In the genomic region with DNA sequence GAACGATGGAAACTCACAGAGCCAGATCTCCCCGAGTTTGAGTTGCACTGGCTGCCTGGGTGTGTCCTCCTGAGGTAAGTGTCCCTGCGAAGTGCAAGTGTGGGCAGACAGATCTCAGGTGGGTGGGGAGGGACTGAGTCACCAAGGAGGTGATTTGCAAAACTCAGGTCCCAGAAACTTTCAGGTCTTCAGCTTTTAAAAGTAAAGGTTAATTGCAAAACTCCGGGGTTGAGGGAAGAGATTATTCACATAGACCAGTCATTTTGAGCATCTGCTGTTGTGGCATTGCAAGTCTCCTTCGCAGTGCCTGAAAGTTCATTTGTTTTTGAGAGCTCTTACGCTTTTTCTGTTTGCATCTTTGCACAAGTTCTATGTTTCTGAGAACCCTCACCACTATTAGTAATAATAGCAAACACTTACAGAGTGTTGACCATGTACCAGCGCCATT, we compare ENCODE assay signal across 8 cellular contexts. TPM values are rescaled to one million over a fixed set of nuclear protein-coding genes. Genes with fewer than 3 reads are reported as not detected.
DNase-seq lines count a peak whose midpoint lies in the region; ATAC-seq, FAIRE-seq and TF ChIP-seq lines count a peak whose summit lies in the region.

No MANE protein-coding gene starts in this region.

- H3K9me3 ChIP-seq in kidney (ENCODE audit: control insufficient read depth in 1 of 2, low read length in 2 of 2) (no peaks in the 10 kb centered on the region), SJCRH30 (replicated peaks) (0 out of 2 replicates have a peak, but pooled peaks cover 2% of the 10 kb centered on the region)

- H3K4me1 ChIP-seq in kidney (ENCODE audit: control insufficient read depth in 1 of 2, insufficient read depth in 1 of 2, low read depth in 1 of 2, low read length in 2 of 2), result no peaks in the 10 kb centered on the region
- peaks cover 17% of the 10 kb centered on the region for H3K4me1 ChIP-seq in SJCRH30

- FAIRE-seq in kidney (lab: Jason Lieb, UNC), result no peak

- no peak overlapping the region for H3K9ac ChIP-seq in kidney (ENCODE audit: low read length in 2 of 2)

- H3K4me3 ChIP-seq in kidney (ENCODE audit: low read length in 2 of 2) (no peak overlapping the region), SJCRH30 (no peak overlapping the region)

- intact Hi-C loops in kidney (cut with DNase I), result no loop called here

- no peak for TF ChIP-seq CTCF in kidney (IDR thresholded peaks at IDR 0.05; ENCODE audit: borderline replicate concordance, extremely low read depth, insufficient read depth)

- ATAC-seq in GM19025 (IDR thresholded peaks at IDR 0.05; ENCODE audit: low read depth, unreplicated experiment) (peak; percentile 30), HG03442 (IDR thresholded peaks at IDR 0.05; ENCODE audit: unreplicated experiment) (peak; percentile 36)

- no peaks in the 10 kb centered on the region for H3K27me3 ChIP-seq in SJCRH30

- H3K27ac ChIP-seq in kidney (ENCODE audit: low read depth in 2 of 2, low read length in 2 of 2) (no peak overlapping the region), SJCRH30 (no peak overlapping the region)

- peak; percentile 44 for DNase-seq in activated T-helper 1 cell treated with Interleukin-2 at 50 U/mL for 16 hours (ENCODE audit: low read depth)
- DNase-seq in stimulated activated CD4-positive, alpha-beta T cell treated with anti-CD3 and anti-CD28 coated beads, Interleukin-1b, Interleukin-23, amount 100 ng/mL, for 4 hours (ENCODE audit: low read depth in 2 of 2), result peak; percentile 60 to 78
- no peak for DNase-seq in AG08395 (ENCODE audit: low spot score)
- no peak for DNase-seq in kidney
- no peak for DNase-seq in SJCRH30
- DNase-seq in NCI-H345 treated with DMSO at 0.1 percent for 48 hours (lab: John Stamatoyannopoulos, UW; ENCODE audit: unreplicated experiment), result no peak

- H3K36me3 ChIP-seq in kidney (ENCODE audit: control insufficient read depth in 1 of 2, insufficient read depth in 2 of 2, low read length in 2 of 2) (no peaks in the 10 kb centered on the region), SJCRH30 (no peaks in the 10 kb centered on the region)

RNA-seq across cellular contexts. Expression of a gene that starts 7.1 kb away (rescaled TPM):
- total RNA-seq in kidney, result 235 TPM
- 13.8 TPM for polyA plus RNA-seq in kidney (ENCODE audit: insufficient read depth, low read depth, low replicate concordance)
- total RNA-seq in SJCRH30 (2014; rRNA removed; shearing (Covaris generic)), result 0.04 and 0.05 TPM in 2 replicates

Comparison
In these comparisons a context has a peak if more than half of its experiments do, and no peak if none do; other contexts are left out.
1. DNase-seq: peak in activated T-helper 1 cell treated with Interleukin-2 at 50 U/mL for 16 hours (single experiment) and stimulated activated CD4-positive, alpha-beta T cell treated with anti-CD3 and anti-CD28 coated beads, Interleukin-1b, Interleukin-23, amount 100 ng/mL, for 4 hours (2 of 2); none in AG08395 (single experiment), kidney (single experiment), SJCRH30 (0 of 2) and NCI-H345 treated with DMSO at 0.1 percent for 48 hours (single experiment).
2. RNA of a gene that starts 7.1 kb away (total RNA-seq): 235 TPM in kidney (single experiment); 0.04 to 0.05 TPM in SJCRH30; every median in the first group is over 100 times any median in the second.